23 cellular contexts compared by ENCODE assay signal in genomic region chrX:134002921-134003615, GRCh38. TPM values are rescaled to one million over a fixed set of nuclear protein-coding genes. Genes with fewer than 3 reads are reported as not detected.
A peak's percentile ranks its signal among the peaks of the same experiment; 100 is the strongest.
DNase-seq lines count a peak whose midpoint lies in the region; ATAC-seq and TF ChIP-seq lines count a peak whose summit lies in the region.
"Had no signal": no experiment of that assay in that cellular context is flagged by ENCODE, and none has a peak within 500 bp of the region (broad histone marks: within the 10 kb centered on the region; RNA-seq: fewer than 3 reads in every experiment).

No MANE protein-coding gene starts in this region.

- no peaks in the 10 kb centered on the region for H4K20me1 ChIP-seq in hepatocyte (ENCODE audit: insufficient read depth, poor library complexity, severe bottlenecking)
- H4K20me1 ChIP-seq in smooth muscle cell (ENCODE audit: low read depth): no peaks in the 10 kb centered on the region
- H4K20me1 ChIP-seq: BLaER1 had no signal

- 38% methylated on average over 4 of the region's 4 CpGs for WGBS in hepatocyte (ENCODE audit: low lambda C conversion rate, missing lambda C conversion rate)
- WGBS in smooth muscle cell (ENCODE audit: low lambda C conversion rate): 36% methylated on average over 4 of the region's 4 CpGs

- H3K4me2 ChIP-seq in hepatocyte (peak overlapping the region; percentile 57), smooth muscle cell (peak overlapping the region; percentile 67)
- H3K4me2 ChIP-seq: BLaER1, SK-N-SH had no signal

- H3K9ac ChIP-seq in adipocyte (ENCODE audit: low read length): no peak overlapping the region
- peak overlapping the region; percentile 27 for H3K9ac ChIP-seq in smooth muscle cell (ENCODE audit: low read depth)
- H3K9ac ChIP-seq: BLaER1, SK-N-SH had no signal

- H2AFZ ChIP-seq in hepatocyte (no peak overlapping the region), smooth muscle cell (ENCODE audit: low read depth) (no peak overlapping the region)

- no peaks in the 10 kb centered on the region for H3K79me2 ChIP-seq in hepatocyte
- no peaks in the 10 kb centered on the region for H3K79me2 ChIP-seq in smooth muscle cell (ENCODE audit: low read depth)

- DNase-seq in NB4 (ENCODE audit: low read depth) (peak; percentile 24), adipocyte (ENCODE audit: low read depth) (no peak), hepatocyte (ENCODE audit: low spot score) (no peak), smooth muscle cell (lab: John Stamatoyannopoulos, UW; ENCODE audit: unreplicated experiment) (no peak), NCI-H1417 treated with DMSO at 0.1 percent for 48 hours (lab: John Stamatoyannopoulos, UW) (no peak)
- DNase-seq in stimulated activated CD4-positive, alpha-beta T cell treated with anti-CD3 and anti-CD28 coated beads, Interleukin-4, amount 100 ng/mL, for 24 hours: no peak
- DNase-seq: CD4-positive, alpha-beta memory T cell; DMS79; HCEC 1CT; KBM-7; NCI-H1092 treated with DMSO at 0.1 percent for 48 hours; NCI-H2081; NCI-H2171 treated with DMSO at 0.1 percent for 48 hours; NCI-H446 treated with DMSO at 0.1 percent for 48 hours; NK-92 treated with Interleukin-12 subunit alpha and Interleukin-12 subunit beta, amount 100 ng/mL, for 24 hours; Peyer's patch; SHP77; SK-N-SH; T-cell had no signal

- no peak for ATAC-seq in HG02571 (IDR thresholded peaks at IDR 0.05; ENCODE audit: unreplicated experiment)
- ATAC-seq in GM21390 (IDR thresholded peaks at IDR 0.05; ENCODE audit: unreplicated experiment): no peak
- ATAC-seq: HepG2, T-cell had no signal

- H3K4me1 ChIP-seq in adipocyte (ENCODE audit: control insufficient read depth, insufficient read depth, low read length) (peaks cover 21% of the 10 kb centered on the region), hepatocyte (ENCODE audit: insufficient read depth) (peaks cover 25% of the 10 kb centered on the region), smooth muscle cell (ENCODE audit: low read depth) (peaks cover 32% of the 10 kb centered on the region)
- H3K4me1 ChIP-seq: Peyer's patch had no signal

- TF ChIP-seq CTCF in NB4 (IDR thresholded peaks at IDR 0.05; ENCODE audit: low read depth, low read length): no peak
- no peak for TF ChIP-seq CTCF in hepatocyte (IDR thresholded peaks at IDR 0.05; ENCODE audit: poor library complexity)
- no peak for TF ChIP-seq CTCF in smooth muscle cell (IDR thresholded peaks at IDR 0.05; ENCODE audit: borderline replicate concordance, insufficient read depth, poor library complexity, severe bottlenecking)

- H3K27me3 ChIP-seq in adipocyte (replicated peaks; ENCODE audit: control insufficient read depth, insufficient read depth, low read length) (no peaks in the 10 kb centered on the region), hepatocyte (no peaks in the 10 kb centered on the region), smooth muscle cell (ENCODE audit: low read depth) (no peaks in the 10 kb centered on the region)
- H3K27me3 ChIP-seq: Peyer's patch had no signal

- no peaks in the 10 kb centered on the region for H3F3A ChIP-seq in smooth muscle cell (ENCODE audit: low read depth)

- H3K27ac ChIP-seq in hepatocyte (peak overlapping the region; percentile 75), smooth muscle cell (ENCODE audit: low read depth) (peak overlapping the region; percentile 85)
- H3K27ac ChIP-seq: BLaER1, Peyer's patch had no signal

- no peaks in the 10 kb centered on the region for H3K36me3 ChIP-seq in adipocyte (ENCODE audit: control insufficient read depth, insufficient read depth, low read length, severe bottlenecking)
- no peaks in the 10 kb centered on the region for H3K36me3 ChIP-seq in hepatocyte (replicated peaks; ENCODE audit: insufficient read depth, low read depth)
- no peaks in the 10 kb centered on the region for H3K36me3 ChIP-seq in smooth muscle cell (ENCODE audit: low read depth)
- H3K36me3 ChIP-seq: BLaER1, Peyer's patch had no signal

- H3K9me3 ChIP-seq in adipocyte (ENCODE audit: control insufficient read depth, low read length) (no peaks in the 10 kb centered on the region), hepatocyte (ENCODE audit: low read depth) (no peaks in the 10 kb centered on the region), smooth muscle cell (replicated peaks; ENCODE audit: low read depth) (no peaks in the 10 kb centered on the region)
- H3K9me3 ChIP-seq: BLaER1, Peyer's patch, SK-N-SH had no signal

- H3K4me3 ChIP-seq in NB4 (ENCODE audit: low read depth, low read length): no peak overlapping the region
- H3K4me3 ChIP-seq in adipocyte (ENCODE audit: low read length): peak overlapping the region; percentile 15
- H3K4me3 ChIP-seq in hepatocyte: no peak overlapping the region
- H3K4me3 ChIP-seq in smooth muscle cell: no peak overlapping the region
- H3K4me3 ChIP-seq: BLaER1, Peyer's patch had no signal

- no peaks in the 10 kb centered on the region for H3K9me2 ChIP-seq in hepatocyte (replicated peaks; ENCODE audit: insufficient read depth)
- H3K9me2 ChIP-seq: SK-N-SH had no signal

- no peak for TF ChIP-seq POLR2A in NB4 (IDR thresholded peaks at IDR 0.05; ENCODE audit: extremely low read depth, insufficient read length)

RNA-seq across cellular contexts. Expression of gene GPC3, which starts 17.7 kb away (rescaled TPM):
- total RNA-seq in hepatocyte: 860 and 874 TPM in 2 replicates
- polyA plus RNA-seq in hepatocyte: 618 and 789 TPM in 2 replicates
- total RNA-seq in smooth muscle cell: 120 and 155 TPM in 2 replicates
- polyA plus RNA-seq in smooth muscle cell: 161 and 191 TPM in 2 replicates
